ENCODE assay signal across 8 cellular contexts in genomic region chr2:231666171-231667095, GRCh38. TPM values are rescaled to one million over a fixed set of nuclear protein-coding genes. Genes with fewer than 3 reads are reported as not detected.
DNase-seq lines count a peak whose midpoint lies in the region; ATAC-seq and TF ChIP-seq lines count a peak whose summit lies in the region.

No MANE protein-coding gene starts in this region.

- H3K9me3 ChIP-seq in GM23248 (ENCODE audit: low read depth) (no peaks in the 10 kb centered on the region), heart left ventricle (no peaks in the 10 kb centered on the region)

- in situ Hi-C loops in GM23248 (cut with MboI) = no loop called here

- TF ChIP-seq CTCF in GM06990 (IDR thresholded peaks at IDR 0.05; ENCODE audit: insufficient read depth, low read length, poor library complexity, severe bottlenecking) (no peak), WI38 (IDR thresholded peaks at IDR 0.05; ENCODE audit: low read depth, low read length) (no peak), heart left ventricle (IDR thresholded peaks at IDR 0.05) (peak in 1 of 12 donors; percentile 5), osteocyte (IDR thresholded peaks at IDR 0.05) (no peak)

- H3K27me3 ChIP-seq in GM06990 (replicated peaks; ENCODE audit: control insufficient read depth, insufficient read depth, low read length) (no peaks in the 10 kb centered on the region), GM23248 (replicated peaks; ENCODE audit: insufficient read depth) (no peaks in the 10 kb centered on the region), heart left ventricle (no peaks in the 10 kb centered on the region)

- no peaks in the 10 kb centered on the region for H3K79me2 ChIP-seq in GM23248 (ENCODE audit: insufficient read depth)

- H3K4me2 ChIP-seq in GM23248 (ENCODE audit: unreplicated experiment) = peak overlapping the region; percentile 94

- intact Hi-C loops in heart left ventricle (cut with DNase I) = loop anchor here in 3 of 10 donors (1.0 to 5.0 kb wide), 4 partner anchors 24 to 54 kb away; partner anchors contain the start of gene PTMA (in 1 of the 3)

- H3K27ac Mint-ChIP-seq in osteocyte (ENCODE audit: unreplicated experiment) = peak overlapping the region; percentile 96
- no peak overlapping the region for H3K27ac Mint-ChIP-seq in activated T-helper 17 cell treated with anti-CD3 and anti-CD28 coated beads, Interleukin-2, amount 50 U/mL, for 72 hours

- peak overlapping the region; percentile 63 for H3K4me3 ChIP-seq in GM06990 (replicated peaks; ENCODE audit: low read depth, low read length)
- H3K4me3 ChIP-seq in GM23248 = peak overlapping the region; percentile 81
- peak overlapping the region; percentile 53 for H3K4me3 ChIP-seq in WI38 (ENCODE audit: low read depth, low read length)
- H3K4me3 ChIP-seq in heart left ventricle = peak overlapping the region; percentile 24 to 64 (median 56)

- peak overlapping the region; percentile 96 for H3K9ac ChIP-seq in GM23248

- H3K27me3 Mint-ChIP-seq in osteocyte (ENCODE audit: unreplicated experiment) = no peaks in the 10 kb centered on the region
- no peaks in the 10 kb centered on the region for H3K27me3 Mint-ChIP-seq in activated T-helper 17 cell treated with anti-CD3 and anti-CD28 coated beads, Interleukin-2, amount 50 U/mL, for 72 hours

- no peaks in the 10 kb centered on the region for H3K9me2 ChIP-seq in GM23248 (ENCODE audit: insufficient read depth)

- H4K20me1 ChIP-seq in GM23248 (ENCODE audit: insufficient read depth) = no peaks in the 10 kb centered on the region

- peak overlapping the region; percentile 91 for H3K27ac ChIP-seq in GM23248
- H3K27ac ChIP-seq in heart left ventricle = peak overlapping the region; percentile 96 to 100 (median 99)

- H3F3A ChIP-seq in GM23248 (ENCODE audit: insufficient read depth) = 0 out of 2 replicates have a peak, but pooled peaks cover 5% of the 10 kb centered on the region

- peak overlapping the region; percentile 84 for H2AFZ ChIP-seq in GM23248

- H3K9me3 Mint-ChIP-seq in osteocyte (ENCODE audit: unreplicated experiment) = no peaks in the 10 kb centered on the region
- no peaks in the 10 kb centered on the region for H3K9me3 Mint-ChIP-seq in activated T-helper 17 cell treated with anti-CD3 and anti-CD28 coated beads, Interleukin-2, amount 50 U/mL, for 72 hours

- H3K36me3 Mint-ChIP-seq in osteocyte (ENCODE audit: unreplicated experiment) = no peaks in the 10 kb centered on the region
- H3K36me3 Mint-ChIP-seq in activated T-helper 17 cell treated with anti-CD3 and anti-CD28 coated beads, Interleukin-2, amount 50 U/mL, for 72 hours (ENCODE audit: low read depth) = no peaks in the 10 kb centered on the region

- peaks cover 5% of the 10 kb centered on the region; the same call in 1 of the 2 replicates for H3K4me1 ChIP-seq in GM23248 (ENCODE audit: insufficient read depth)
- H3K4me1 ChIP-seq in heart left ventricle = peaks cover 3 to 59% (median 46%) of the 10 kb centered on the region in 12 donors

- H3K36me3 ChIP-seq in GM06990 (ENCODE audit: control insufficient read depth, insufficient read depth, low read length) (no peaks in the 10 kb centered on the region), GM23248 (ENCODE audit: low read depth) (no peaks in the 10 kb centered on the region), heart left ventricle (no peaks in the 10 kb centered on the region)

- peaks cover 37% of the 10 kb centered on the region for H3K4me1 Mint-ChIP-seq in osteocyte (ENCODE audit: unreplicated experiment)
- H3K4me1 Mint-ChIP-seq in activated T-helper 17 cell treated with anti-CD3 and anti-CD28 coated beads, Interleukin-2, amount 50 U/mL, for 72 hours = no peaks in the 10 kb centered on the region

- peak; percentile 89 to 93 (median 90) for ATAC-seq in heart left ventricle
- ATAC-seq in activated T-helper 17 cell treated with anti-CD3 and anti-CD28 coated beads, Interleukin-2, amount 50 U/mL, for 72 hours (replicated peaks) = no peak

- peak overlapping the region; percentile 60 for H3K4me3 Mint-ChIP-seq in osteocyte (ENCODE audit: unreplicated experiment)
- no peak overlapping the region for H3K4me3 Mint-ChIP-seq in activated T-helper 17 cell treated with anti-CD3 and anti-CD28 coated beads, Interleukin-2, amount 50 U/mL, for 72 hours

- DNase-seq in GM06990 (ENCODE audit: extremely low read depth, insufficient read length) (peak; percentile 87), GM23248 (peak; percentile 97), LHCN-M2 (ENCODE audit: low read depth) (peak; percentile 94), heart left ventricle (peak; percentile 95 to 99 (median 97)), osteocyte (ENCODE audit: extremely low spot score, unreplicated experiment) (peak; percentile 94)
- no peak for DNase-seq in stimulated activated CD8-positive, alpha-beta memory T cell treated with anti-CD3 and anti-CD28 coated beads, Interleukin-4, amount 100 ng/mL, for 48 hours

- 3 to 6% methylated on average over 27 to 32 of the region's 32 CpGs for WGBS in GM23248 (ENCODE audit: low coverage in 1 of 2, low lambda C conversion rate in 2 of 2, missing lambda C conversion rate in 2 of 2), 2 experiments
- 0 to 2% (median 1%) methylated on average over 24 to 32 of the region's 32 CpGs for WGBS in heart left ventricle, 4 donors

- peak; percentile 82 to 96 for TF ChIP-seq POLR2A in heart left ventricle (IDR thresholded peaks at IDR 0.05)

RNA-seq across cellular contexts. Expression of gene PTMA, which starts 41.9 kb away (rescaled TPM):
- total RNA-seq in GM23248 (2014; rRNA removed; shearing (Covaris generic)) = 301 and 318 TPM in 2 replicates
- polyA plus RNA-seq in GM23248 (2016; fragmentation: Nextera tagmentation; extraction: Ambion mirVana) = 570 and 594 TPM in 2 replicates
- total RNA-seq in LHCN-M2 (2014; rRNA removed) = 836 and 882 TPM in 2 replicates
- polyA plus RNA-seq in LHCN-M2 (2012) = 708 TPM
- 100 to 1,000 TPM; 143 to 409 (median 200) TPM for total RNA-seq in heart left ventricle
- 100 to 1,000 TPM; 403 to 707 TPM for polyA plus RNA-seq in heart left ventricle
- 709 and 776 TPM in 2 replicates for total RNA-seq in osteocyte
- 1,000 to 10,000 TPM; 1,439 to 1,845 TPM for total RNA-seq in activated T-helper 17 cell treated with anti-CD3 and anti-CD28 coated beads, Interleukin-2, amount 50 U/mL, for 72 hours
